Comparison of ENCODE assay signal across 18 cellular contexts in the genomic region with DNA sequence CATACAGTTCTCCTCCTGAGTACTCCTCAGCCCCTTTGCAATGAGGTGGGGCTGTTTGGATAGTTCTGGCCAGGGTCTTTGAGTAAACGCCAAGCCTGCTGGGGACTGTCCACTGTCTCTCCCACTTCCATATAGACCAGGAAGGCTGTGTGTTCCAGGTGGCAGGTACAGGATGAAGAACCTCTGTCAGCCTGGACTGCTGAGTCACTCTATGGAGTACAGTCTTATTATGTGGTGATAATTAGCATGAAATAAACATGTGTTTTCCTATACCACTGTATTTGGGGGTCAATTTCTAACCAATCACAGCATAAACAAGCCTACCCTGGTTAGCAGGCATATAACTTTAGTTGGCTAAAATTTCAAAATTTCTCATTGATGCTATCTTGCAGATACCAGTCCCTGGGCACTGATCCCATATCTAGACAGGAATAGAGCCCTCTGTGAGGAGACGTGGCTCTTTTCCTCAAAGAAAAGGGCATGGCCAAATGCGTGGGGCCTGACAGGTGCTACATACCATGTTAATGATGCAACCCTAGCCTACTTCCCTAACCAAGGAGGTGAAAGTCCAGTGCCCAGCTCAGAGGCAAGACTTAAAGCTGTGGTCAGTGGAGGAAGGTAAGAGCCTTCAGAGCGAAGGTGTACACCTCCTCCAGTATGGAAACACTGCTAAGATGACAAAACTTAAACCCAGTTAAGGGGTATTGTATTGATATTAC.
"Had no signal": no experiment of that assay in that cellular context is flagged by ENCODE, and none has a peak within 500 bp of the region (broad histone marks: within the 10 kb centered on the region; RNA-seq: fewer than 3 reads in every experiment).

No MANE protein-coding gene starts in this region.

- ATAC-seq: left lobe of liver; naive thymus-derived CD8-positive, alpha-beta T cell; sciatic nerve had no signal

- FAIRE-seq: TTC549 had no signal

- H3K27me3 ChIP-seq: neutrophil, transverse colon, uterus had no signal

- H3K4me3 ChIP-seq: transverse colon, uterus had no signal

- H3K27ac ChIP-seq: neutrophil, parathyroid adenoma, transverse colon, uterus had no signal

- H3K79me2 ChIP-seq: parathyroid adenoma had no signal

- H3K36me3 ChIP-seq: uterus had no signal

- H2AFZ ChIP-seq: parathyroid adenoma had no signal

- H3K4me1 ChIP-seq: transverse colon, uterus had no signal

- H3K9ac ChIP-seq: parathyroid adenoma had no signal

- DNase-seq: activated CD4-positive, alpha-beta memory T cell treated with anti-CD3 and anti-CD28 coated beads for 36 hours; activated CD4-positive, alpha-beta T cell treated with anti-CD3 and anti-CD28 coated beads for 4 hours; activated T-cell treated with anti-CD3 and anti-CD28 coated beads for 4 hours; effector CD8-positive, alpha-beta T cell; foreskin fibroblast; hippocampal formation; islet precursor cell; naive thymus-derived CD8-positive, alpha-beta T cell; stimulated activated CD4-positive, alpha-beta T cell treated with anti-CD3 and anti-CD28 coated beads, Interleukin-12 subunit alpha, Interleukin-12 subunit beta, amount 100 ng/mL, for 4 hours; stimulated activated CD4-positive, alpha-beta T cell treated with anti-CD3 and anti-CD28 coated beads, Interleukin-2, amount 100 ng/mL, for 24 hours; stimulated activated naive CD4-positive, alpha-beta T cell treated with Interleukin-2 at 50 U/mL for 16 hours; transverse colon; uterus had no signal

- H3K9me3 ChIP-seq: neutrophil, uterus had no signal
